Comparison of ENCODE assay signal across 15 cellular contexts in the genomic region with DNA sequence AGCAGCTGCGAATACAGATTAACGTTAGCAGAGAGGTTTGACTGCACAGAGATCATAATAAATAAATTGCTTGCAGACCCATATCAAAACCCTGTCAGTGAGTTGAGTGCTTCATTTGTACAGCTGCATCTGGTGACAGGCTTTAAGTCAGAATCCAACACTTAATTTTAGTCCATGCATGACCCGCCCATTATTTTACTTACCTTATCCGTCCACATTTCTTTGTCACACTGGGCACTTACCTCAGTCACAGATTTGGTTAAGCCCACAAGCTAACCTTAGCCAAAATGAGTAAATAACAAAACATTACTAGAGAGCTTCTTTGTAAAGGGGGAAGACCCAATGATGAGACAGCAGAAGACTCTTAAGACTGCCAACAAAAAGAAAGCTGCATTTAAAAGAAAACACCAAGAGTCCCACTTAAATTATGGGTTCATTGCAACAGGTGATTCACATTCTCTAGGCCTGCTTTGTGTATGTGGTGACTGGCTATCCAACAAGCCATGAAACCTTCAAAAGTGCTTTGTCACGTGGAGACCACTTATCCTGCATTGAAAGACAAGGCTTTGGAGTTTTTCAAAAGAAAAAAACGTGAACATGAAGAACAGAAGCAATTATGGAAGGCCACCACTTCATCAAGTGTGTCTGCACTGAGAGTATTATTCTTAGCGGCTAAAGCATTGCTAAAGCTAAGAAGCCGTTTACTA. TPM values are rescaled to one million over a fixed set of nuclear protein-coding genes. Genes with fewer than 3 reads are reported as not detected.
DNase-seq lines count a peak whose midpoint lies in the region; ATAC-seq, FAIRE-seq and TF ChIP-seq lines count a peak whose summit lies in the region.
"Had no signal": no experiment of that assay in that cellular context is flagged by ENCODE, and none has a peak within 500 bp of the region (broad histone marks: within the 10 kb centered on the region; RNA-seq: fewer than 3 reads in every experiment).

No MANE protein-coding gene starts in this region.

- TF ChIP-seq POLR2A in GM12892 (IDR thresholded peaks at IDR 0.05; ENCODE audit: low read depth, low read length) = no peak

- peaks cover 37% of the 10 kb centered on the region for H3K4me1 Mint-ChIP-seq in dendritic cell treated with granulocyte-macrophage colony-stimulating factor and Interleukin-4, amounts not matched to agents 40 ng/mL and 50 ng/mL, for 4 days (ENCODE audit: low read depth)
- peaks cover 24% of the 10 kb centered on the region for H3K4me1 Mint-ChIP-seq in activated CD8-positive, alpha-beta memory T cell treated with anti-CD3 and anti-CD28 coated beads, Interleukin-2, amount 10 ng/mL, durations not matched to agents 7 days and 5 days

- peak; percentile 21 for FAIRE-seq in GM12892 (lab: Jason Lieb, UNC)
- FAIRE-seq: HTR-8/SVneo had no signal

- no peak overlapping the region for H3K4me3 Mint-ChIP-seq in dendritic cell treated with granulocyte-macrophage colony-stimulating factor and Interleukin-4, amounts not matched to agents 40 ng/mL and 50 ng/mL, for 4 days
- H3K4me3 Mint-ChIP-seq in activated CD8-positive, alpha-beta memory T cell treated with anti-CD3 and anti-CD28 coated beads, Interleukin-2, amount 10 ng/mL, durations not matched to agents 7 days and 5 days = no peak overlapping the region
- H3K4me3 Mint-ChIP-seq: natural killer cell treated with Interleukin-12 subunit alpha and Interleukin-12 subunit beta and Interleukin-15 and Interleukin-18, amount 100 ng/mL, for 72 hours had no signal

- CTCF ChIA-PET in activated CD8-positive, alpha-beta memory T cell treated with anti-CD3 and anti-CD28 coated beads, Interleukin-2, amount 10 ng/mL, durations not matched to agents 7 days and 5 days (lab: Charles Lee) = interaction anchor here (0.7 kb wide), 1 partner anchor 18 kb away, joined by 3 read pairs; no protein-coding TSS in a partner anchor

- H3K9me3 Mint-ChIP-seq in dendritic cell treated with granulocyte-macrophage colony-stimulating factor and Interleukin-4, amounts not matched to agents 40 ng/mL and 50 ng/mL, for 4 days = peaks cover 11% of the 10 kb centered on the region
- H3K9me3 Mint-ChIP-seq in activated CD8-positive, alpha-beta memory T cell treated with anti-CD3 and anti-CD28 coated beads, Interleukin-2, amount 10 ng/mL, durations not matched to agents 7 days and 5 days (ENCODE audit: low read depth) = no peaks in the 10 kb centered on the region

- no peaks in the 10 kb centered on the region for H3K27me3 Mint-ChIP-seq in dendritic cell treated with granulocyte-macrophage colony-stimulating factor and Interleukin-4, amounts not matched to agents 40 ng/mL and 50 ng/mL, for 4 days
- H3K27me3 Mint-ChIP-seq in activated CD8-positive, alpha-beta memory T cell treated with anti-CD3 and anti-CD28 coated beads, Interleukin-2, amount 10 ng/mL, durations not matched to agents 7 days and 5 days = no peaks in the 10 kb centered on the region
- H3K27me3 Mint-ChIP-seq: natural killer cell treated with Interleukin-12 subunit alpha and Interleukin-12 subunit beta and Interleukin-15 and Interleukin-18, amount 100 ng/mL, for 72 hours had no signal

- intact Hi-C loops in dendritic cell treated with granulocyte-macrophage colony-stimulating factor and Interleukin-4, amounts not matched to agents 40 ng/mL and 50 ng/mL, for 4 days (cut with micrococcal nuclease) = loop anchor here (5.0 kb wide), 1 partner anchor 34 kb away; the partner anchor contains the start of genes PHTF2 and TMEM60

- ATAC-seq in activated CD8-positive, alpha-beta memory T cell treated with anti-CD3 and anti-CD28 coated beads, Interleukin-2, amount 10 ng/mL, durations not matched to agents 7 days and 5 days = no peak
- ATAC-seq: natural killer cell treated with Interleukin-12 subunit alpha and Interleukin-12 subunit beta and Interleukin-15 and Interleukin-18, amount 100 ng/mL, for 72 hours had no signal

- H3K27ac Mint-ChIP-seq in dendritic cell treated with granulocyte-macrophage colony-stimulating factor and Interleukin-4, amounts not matched to agents 40 ng/mL and 50 ng/mL, for 4 days = peak overlapping the region; percentile 46
- no peak overlapping the region for H3K27ac Mint-ChIP-seq in activated CD8-positive, alpha-beta memory T cell treated with anti-CD3 and anti-CD28 coated beads, Interleukin-2, amount 10 ng/mL, durations not matched to agents 7 days and 5 days
- H3K27ac Mint-ChIP-seq: natural killer cell treated with Interleukin-12 subunit alpha and Interleukin-12 subunit beta and Interleukin-15 and Interleukin-18, amount 100 ng/mL, for 72 hours had no signal

- H3K36me3 Mint-ChIP-seq in dendritic cell treated with granulocyte-macrophage colony-stimulating factor and Interleukin-4, amounts not matched to agents 40 ng/mL and 50 ng/mL, for 4 days (ENCODE audit: low read depth) = peaks cover 17% of the 10 kb centered on the region
- H3K36me3 Mint-ChIP-seq in activated CD8-positive, alpha-beta memory T cell treated with anti-CD3 and anti-CD28 coated beads, Interleukin-2, amount 10 ng/mL, durations not matched to agents 7 days and 5 days = peaks cover 13% of the 10 kb centered on the region

- DNase-seq in NCI-H2107 treated with DMSO at 0.1 percent for 48 hours (lab: John Stamatoyannopoulos, UW; ENCODE audit: unreplicated experiment) = peak; percentile 89
- no peak for DNase-seq in NCI-H2107 (lab: John Stamatoyannopoulos, UW)
- DNase-seq in GM12892 (ENCODE audit: insufficient read length) = no peak
- DNase-seq in NCI-H510A treated with DMSO at 0.1 percent for 48 hours (lab: John Stamatoyannopoulos, UW) = peak; percentile 62
- DNase-seq in dedifferentiated amniotic fluid mesenchymal stem cell (ENCODE audit: extremely low spot score) = no peak
- DNase-seq in anterior cingulate cortex (lab: John Stamatoyannopoulos, UW) = no peak
- DNase-seq in activated CD8-positive, alpha-beta memory T cell treated with anti-CD3 and anti-CD28 coated beads, Interleukin-2, amount 10 ng/mL, durations not matched to agents 7 days and 5 days = no peak
- DNase-seq: amniotic stem cell, COR-L47, MG63, NCI-H524 treated with DMSO at 0.1 percent for 48 hours, RPMI8226 had no signal

RNA-seq across cellular contexts. Expression of gene PHTF2, which starts 32.2 kb away (rescaled TPM):
- 24.9 TPM for polyA plus RNA-seq in GM12892 (2012; ENCODE audit: missing spikeins)
- 10 to 100 TPM; 41.5 to 56.4 TPM for total RNA-seq in activated CD8-positive, alpha-beta memory T cell treated with anti-CD3 and anti-CD28 coated beads, Interleukin-2, amount 10 ng/mL, durations not matched to agents 7 days and 5 days

RNA-seq across cellular contexts. Expression of gene TMEM60, which starts 32.6 kb away (rescaled TPM):
- 26.2 TPM for polyA plus RNA-seq in GM12892 (2012; ENCODE audit: missing spikeins)
- total RNA-seq in activated CD8-positive, alpha-beta memory T cell treated with anti-CD3 and anti-CD28 coated beads, Interleukin-2, amount 10 ng/mL, durations not matched to agents 7 days and 5 days = 10 to 100 TPM; 13.2 to 19.4 TPM

Comparison
In these comparisons a context has a peak if more than half of its experiments do, and no peak if none do; other contexts are left out.
1. DNase-seq: peak in NCI-H2107 treated with DMSO at 0.1 percent for 48 hours (single experiment) and NCI-H510A treated with DMSO at 0.1 percent for 48 hours (single experiment); none in NCI-H2107 (single experiment), GM12892 (single experiment), dedifferentiated amniotic fluid mesenchymal stem cell (single experiment), anterior cingulate cortex (0 of 58) and activated CD8-positive, alpha-beta memory T cell treated with anti-CD3 and anti-CD28 coated beads, Interleukin-2, amount 10 ng/mL, durations not matched to agents 7 days and 5 days (single experiment).